ENCODE assay signal across 8 cellular contexts in the genomic region with DNA sequence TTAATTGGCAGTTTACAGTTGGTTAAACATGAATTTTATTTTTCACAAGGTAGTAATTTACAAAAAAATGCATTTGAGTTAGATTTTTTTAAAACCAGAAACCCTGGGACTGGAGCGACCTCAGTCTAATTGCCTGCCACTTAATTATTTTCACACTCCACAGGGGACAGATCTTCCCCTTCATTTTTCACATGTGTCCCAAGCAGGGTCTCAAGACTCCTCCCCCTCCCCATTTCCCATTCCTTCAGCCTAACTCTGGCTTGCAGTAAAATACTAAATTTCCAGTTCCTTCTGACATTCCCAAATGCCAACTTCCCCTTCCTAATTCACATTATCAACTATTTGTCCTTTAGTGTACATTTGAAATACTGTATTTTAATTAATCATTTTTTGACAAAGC. TPM values are rescaled to one million over a fixed set of nuclear protein-coding genes. Genes with fewer than 3 reads are reported as not detected.
A peak's percentile ranks its signal among the peaks of the same experiment; 100 is the strongest.
DNase-seq lines count a peak whose midpoint lies in the region; ATAC-seq and TF ChIP-seq lines count a peak whose summit lies in the region.

No MANE protein-coding gene starts in this region.

- H3K27me3 ChIP-seq in GM23248 (replicated peaks; ENCODE audit: insufficient read depth) (no peaks in the 10 kb centered on the region), SJSA1 (replicated peaks) (no peaks in the 10 kb centered on the region), sigmoid colon (no peaks in the 10 kb centered on the region), adrenal gland (no peaks in the 10 kb centered on the region)

- H4K20me1 ChIP-seq in GM23248 (ENCODE audit: insufficient read depth): no peaks in the 10 kb centered on the region

- peak overlapping the region; percentile 88 for H3K4me2 ChIP-seq in GM23248 (ENCODE audit: unreplicated experiment)

- H3K9me2 ChIP-seq in GM23248 (ENCODE audit: insufficient read depth): no peaks in the 10 kb centered on the region

- no peaks in the 10 kb centered on the region for H3F3A ChIP-seq in GM23248 (ENCODE audit: insufficient read depth)

- WGBS in GM23248 (ENCODE audit: low coverage in 1 of 2, low lambda C conversion rate in 2 of 2, missing lambda C conversion rate in 2 of 2), 2 experiments: 0% methylated on average over 1 of the region's 1 CpG
- WGBS in sigmoid colon, 2 donors: 14 to 28% methylated on average over 1 of the region's 1 CpG
- WGBS in adrenal gland, 4 donors: 9 to 18% (median 16%) methylated on average over 1 of the region's 1 CpG

- ATAC-seq in HG03175 (IDR thresholded peaks at IDR 0.05; ENCODE audit: unreplicated experiment): no peak

- H3K9me3 ChIP-seq in GM23248 (ENCODE audit: low read depth) (no peaks in the 10 kb centered on the region), SJSA1 (replicated peaks) (no peaks in the 10 kb centered on the region), sigmoid colon (no peaks in the 10 kb centered on the region), adrenal gland (replicated peaks in 1 of 3) (no peaks in the 10 kb centered on the region)

- intact Hi-C loops in sigmoid colon (cut with DNase I) (loop anchor here (10.0 kb wide), 1 partner anchor 230 kb away; the partner anchor contains the start of gene ZNF680), adrenal gland (cut with DNase I) (no loop called here)

- H3K4me3 ChIP-seq in GM23248: peak overlapping the region; percentile 94
- peak overlapping the region; percentile 76 for H3K4me3 ChIP-seq in SJSA1
- H3K4me3 ChIP-seq in fibroblast of the aortic adventitia (ENCODE audit: low read depth, low read length): peak overlapping the region; percentile 90
- H3K4me3 ChIP-seq in sigmoid colon: peak overlapping the region in 3 of 4 donors; percentile 62 to 88 (median 75)
- H3K4me3 ChIP-seq in adrenal gland: peak overlapping the region in 2 of 4 donors; percentile 87 to 91

- in situ Hi-C loops in GM23248 (cut with MboI): no loop called here

- H2AFZ ChIP-seq in GM23248: peak overlapping the region; percentile 93

- DNase-seq in GM23248 (no peak), SJSA1 (ENCODE audit: low read depth in 1 of 2, low spot score in 2 of 2) (no peak), fibroblast of the aortic adventitia (ENCODE audit: low read depth) (no peak), sigmoid colon (no peak), adrenal gland (no peak), mesenteric fat pad (ENCODE audit: low spot score) (no peak), DMS 273 treated with DMSO at 0.1 percent for 48 hours (lab: John Stamatoyannopoulos, UW) (no peak)

- no peak for TF ChIP-seq POLR2A in sigmoid colon (IDR thresholded peaks at IDR 0.05)
- no peak for TF ChIP-seq POLR2A in adrenal gland (IDR thresholded peaks at IDR 0.05)

- H3K9ac ChIP-seq in GM23248: peak overlapping the region; percentile 94

- TF ChIP-seq CTCF in fibroblast of the aortic adventitia (IDR thresholded peaks at IDR 0.05; ENCODE audit: insufficient read depth, low read length): no peak
- no peak for TF ChIP-seq CTCF in sigmoid colon (IDR thresholded peaks at IDR 0.05)
- TF ChIP-seq CTCF in adrenal gland (IDR thresholded peaks at IDR 0.05): no peak

- no peak overlapping the region for H3K27ac ChIP-seq in GM23248
- peak overlapping the region; percentile 62; the same call in 1 of the 2 replicates for H3K27ac ChIP-seq in SJSA1
- H3K27ac ChIP-seq in sigmoid colon: peak overlapping the region in 2 of 4 donors; percentile 81 to 85
- H3K27ac ChIP-seq in adrenal gland: peak overlapping the region in 2 of 5 donors; percentile 87 to 92

- H3K79me2 ChIP-seq in GM23248 (ENCODE audit: insufficient read depth): peaks cover 25% of the 10 kb centered on the region

- TF ChIP-seq EP300 in sigmoid colon (IDR thresholded peaks at IDR 0.05): no peak

- no peaks in the 10 kb centered on the region for H3K36me3 ChIP-seq in GM23248 (ENCODE audit: low read depth)
- peaks cover 14% of the 10 kb centered on the region for H3K36me3 ChIP-seq in SJSA1
- H3K36me3 ChIP-seq in sigmoid colon: peaks cover 0 to 13% (median 0%) of the 10 kb centered on the region in 4 donors
- H3K36me3 ChIP-seq in adrenal gland (replicated peaks in 1 of 2): peaks cover 0 to 11% of the 10 kb centered on the region in 2 donors

- peaks cover 5% of the 10 kb centered on the region; the same call in 1 of the 2 replicates for H3K4me1 ChIP-seq in GM23248 (ENCODE audit: insufficient read depth)
- H3K4me1 ChIP-seq in SJSA1 (replicated peaks): 0 out of 2 replicates have a peak, but pooled peaks cover 4% of the 10 kb centered on the region
- peaks cover 0 to 19% (median 8%) of the 10 kb centered on the region in 4 donors for H3K4me1 ChIP-seq in sigmoid colon
- H3K4me1 ChIP-seq in adrenal gland (replicated peaks in 1 of 2): peaks cover 0 to 17% of the 10 kb centered on the region in 2 donors

RNA-seq across cellular contexts. Expression of gene ZNF138, which starts 0.9 kb away (rescaled TPM):
- 5.6 and 7.6 TPM in 2 replicates for total RNA-seq in GM23248 (2014; rRNA removed; shearing (Covaris generic))
- polyA plus RNA-seq in GM23248 (2016; fragmentation: Nextera tagmentation; extraction: Ambion mirVana) (3.1 and 3.4 TPM in 2 replicates), sigmoid colon (1 to 10 TPM; 3.9 to 6.0 (median 5.1) TPM), adrenal gland (10 to 100 TPM; 10.9 to 23.5 (median 12.0) TPM)
- 6.9 and 9.1 TPM in 2 replicates for total RNA-seq in SJSA1 (2014; rRNA removed; shearing (Covaris generic))
- total RNA-seq in fibroblast of the aortic adventitia (ENCODE audit: low replicate concordance) (4.3 and 6.8 TPM in 2 replicates), sigmoid colon (10 to 100 TPM in 2 of 4 donors, 1 to 10 TPM in 2; 8.4 to 26.0 (median 11.2) TPM), adrenal gland (10 to 100 TPM in 5 of 8 donors, 1 to 10 TPM in 3; 6.1 to 29.3 (median 14.7) TPM), mesenteric fat pad (4.0 TPM)
